ENCODE assay signal across 8 cellular contexts in genomic region chr15:40564591-40565332, GRCh38. TPM values are rescaled to one million over a fixed set of nuclear protein-coding genes. Genes with fewer than 3 reads are reported as not detected.
DNase-seq lines count a peak whose midpoint lies in the region; ATAC-seq and TF ChIP-seq lines count a peak whose summit lies in the region.

CCDC32 (minus strand) TSS chr15:40565042; CDS start chr15:40563015, 2,027 bp downstream.

- H3K4me1 ChIP-seq in suprapubic skin = peaks cover 17% of the 10 kb centered on the region

- DNase-seq in GM06990 (ENCODE audit: extremely low read depth, insufficient read length) = peak; percentile 90
- DNase-seq in NCI-H1092 (lab: John Stamatoyannopoulos, UW) = peak; percentile 95
- DNase-seq in globus pallidus (ENCODE audit: low spot score) = peak; percentile 99
- DNase-seq in nucleus accumbens (lab: John Stamatoyannopoulos, UW) = peak; percentile 56 to 100 (median 98)
- peak; percentile 99 for DNase-seq in suprapubic skin (ENCODE audit: low spot score in 2 of 2)

- H3K27ac ChIP-seq in suprapubic skin = peak within 1 kb of the TSS; percentile 90

- peak within 1 kb of the TSS; percentile 97 for H3K4me3 ChIP-seq in GM06990 (replicated peaks; ENCODE audit: low read depth, low read length)
- peak within 1 kb of the TSS; percentile 89 for H3K4me3 ChIP-seq in suprapubic skin

- WGBS in suprapubic skin = 0% methylated on average over 23 of the region's 40 CpGs

- H3K27me3 Mint-ChIP-seq in activated naive CD4-positive, alpha-beta T cell treated with anti-CD3 and anti-CD28 coated beads, Interleukin-2, amount 50 U/mL, for 24 hours = no peaks in the 10 kb centered on the region

- TF ChIP-seq CTCF in GM06990 (IDR thresholded peaks at IDR 0.05; ENCODE audit: insufficient read depth, low read length, poor library complexity, severe bottlenecking) = no peak
- TF ChIP-seq CTCF in suprapubic skin (IDR thresholded peaks at IDR 0.05) = no peak

- H3K27me3 ChIP-seq in GM06990 (replicated peaks; ENCODE audit: control insufficient read depth, insufficient read depth, low read length) (no peaks in the 10 kb centered on the region), suprapubic skin (no peaks in the 10 kb centered on the region)

- peaks cover 6% of the 10 kb centered on the region for H3K36me3 Mint-ChIP-seq in activated naive CD4-positive, alpha-beta T cell treated with anti-CD3 and anti-CD28 coated beads, Interleukin-2, amount 50 U/mL, for 24 hours

- ATAC-seq in HG02588 (IDR thresholded peaks at IDR 0.05; ENCODE audit: unreplicated experiment) = peak; percentile 95
- peak; percentile 97 for ATAC-seq in SK-N-SH treated with all-trans-retinoic acid at 6 μM for 48 hours

- H3K36me3 ChIP-seq in GM06990 (ENCODE audit: control insufficient read depth, insufficient read depth, low read length) = peaks cover 2% of the 10 kb centered on the region; the same call in 1 of the 2 replicates
- H3K36me3 ChIP-seq in suprapubic skin = peaks cover 7% of the 10 kb centered on the region

- no peaks in the 10 kb centered on the region for H3K9me3 Mint-ChIP-seq in activated naive CD4-positive, alpha-beta T cell treated with anti-CD3 and anti-CD28 coated beads, Interleukin-2, amount 50 U/mL, for 24 hours

- H3K4me3 Mint-ChIP-seq in activated naive CD4-positive, alpha-beta T cell treated with anti-CD3 and anti-CD28 coated beads, Interleukin-2, amount 50 U/mL, for 24 hours = peak within 1 kb of the TSS; percentile 91

- no peaks in the 10 kb centered on the region for H3K9me3 ChIP-seq in suprapubic skin

- peaks cover 61% of the 10 kb centered on the region for H3K4me1 Mint-ChIP-seq in activated naive CD4-positive, alpha-beta T cell treated with anti-CD3 and anti-CD28 coated beads, Interleukin-2, amount 50 U/mL, for 24 hours

- no peak for TF ChIP-seq EP300 in suprapubic skin (IDR thresholded peaks at IDR 0.05)

- TF ChIP-seq POLR2A in suprapubic skin (IDR thresholded peaks at IDR 0.05) = peak in 1 of 2 donors; percentile 42

- peak within 1 kb of the TSS; percentile 85 for H3K27ac Mint-ChIP-seq in activated naive CD4-positive, alpha-beta T cell treated with anti-CD3 and anti-CD28 coated beads, Interleukin-2, amount 50 U/mL, for 24 hours

TF ChIP-seq in SK-N-SH treated with all-trans-retinoic acid at 6 μM for 48 hours, 23 proteins besides CTCF, POLR2A, EP300 and RAD21:
- no peak for TF ChIP-seq ZC3H10 (CRISPR knock-in tag; IDR thresholded peaks at IDR 0.05)
- no peak for TF ChIP-seq OSR1 (CRISPR knock-in tag; IDR thresholded peaks at IDR 0.05)
- TF ChIP-seq ARNTL (CRISPR knock-in tag; IDR thresholded peaks at IDR 0.05; ENCODE audit: borderline replicate concordance, low read depth) = no peak
- no peak for TF ChIP-seq TOX (CRISPR knock-in tag; IDR thresholded peaks at IDR 0.05; ENCODE audit: borderline replicate concordance)
- no peak for TF ChIP-seq ISL1 (CRISPR knock-in tag; IDR thresholded peaks at IDR 0.05)
- no peak for TF ChIP-seq ZFP30 (CRISPR knock-in tag; IDR thresholded peaks at IDR 0.05)
- TF ChIP-seq ZNF70 (CRISPR knock-in tag; IDR thresholded peaks at IDR 0.05) = no peak
- TF ChIP-seq ZNF8 (CRISPR knock-in tag; IDR thresholded peaks at IDR 0.05) = no peak
- no peak for TF ChIP-seq RARB (CRISPR knock-in tag; IDR thresholded peaks at IDR 0.05)
- TF ChIP-seq GLIS3 (CRISPR knock-in tag; IDR thresholded peaks at IDR 0.05) = no peak
- no peak for TF ChIP-seq SNAI2 (CRISPR knock-in tag; IDR thresholded peaks at IDR 0.05)
- no peak for TF ChIP-seq PATZ1 (CRISPR knock-in tag; IDR thresholded peaks at IDR 0.05; ENCODE audit: borderline replicate concordance)
- TF ChIP-seq CREB5 (CRISPR knock-in tag; IDR thresholded peaks at IDR 0.05; ENCODE audit: low read depth) = no peak
- TF ChIP-seq ESRRG (CRISPR knock-in tag; IDR thresholded peaks at IDR 0.05) = no peak
- no peak for TF ChIP-seq PPARA (CRISPR knock-in tag; IDR thresholded peaks at IDR 0.05; ENCODE audit: borderline replicate concordance)
- no peak for TF ChIP-seq ZNF565 (CRISPR knock-in tag; conservative IDR thresholded peaks at IDR 0.05; ENCODE audit: low read depth)
- no peak for TF ChIP-seq TSHZ2 (CRISPR knock-in tag; IDR thresholded peaks at IDR 0.05)
TF ChIP-seq in SK-N-SH treated with all-trans-retinoic acid at 6 μM for 48 hours: peak in this region for 0.

RNA-seq across cellular contexts. Expression of gene CCDC32, which starts in this region (rescaled TPM):
- 10 to 100 TPM; 13.4 to 27.6 (median 19.6) TPM for total RNA-seq in suprapubic skin

Comparison
In these comparisons a context has a peak if more than half of its experiments do, and no peak if none do; other contexts are left out.
1. Peak in every context shown above with its lines: DNase-seq, ATAC-seq, H3K4me3 ChIP-seq and H3K27ac ChIP-seq.